ENCODE assay signal across 17 cellular contexts in genomic region chr4:128775916-128776315, GRCh38. TPM values are rescaled to one million over a fixed set of nuclear protein-coding genes. Genes with fewer than 3 reads are reported as not detected.
DNase-seq lines count a peak whose midpoint lies in the region; ATAC-seq, FAIRE-seq and TF ChIP-seq lines count a peak whose summit lies in the region.
"Had no signal": no experiment of that assay in that cellular context is flagged by ENCODE, and none has a peak within 500 bp of the region (broad histone marks: within the 10 kb centered on the region; RNA-seq: fewer than 3 reads in every experiment).

No MANE protein-coding gene starts in this region.

- H3K27ac Mint-ChIP-seq in astrocyte (ENCODE audit: unreplicated experiment), result peak overlapping the region; percentile 90

- no peaks in the 10 kb centered on the region for H3K27me3 Mint-ChIP-seq in astrocyte (ENCODE audit: low read depth, unreplicated experiment)

- no peak for ATAC-seq in GM18873 (IDR thresholded peaks at IDR 0.05; ENCODE audit: low FRiP score, unreplicated experiment)
- no peak for ATAC-seq in GM18498 (IDR thresholded peaks at IDR 0.05; ENCODE audit: unreplicated experiment)
- no peak for ATAC-seq in HG03457 (IDR thresholded peaks at IDR 0.05; ENCODE audit: unreplicated experiment)

- H2AFZ ChIP-seq in astrocyte (ENCODE audit: low read depth, low read length), result no peak overlapping the region
- H2AFZ ChIP-seq in osteoblast (ENCODE audit: low read length), result no peak overlapping the region

- POLR2A ChIA-PET in A673 (lab: Charles Lee; ENCODE audit: low non-redundant PET), result interaction anchor here (0.7 kb wide), 1 partner anchor 380 kb away, joined by 19 read pairs; no protein-coding TSS in a partner anchor
- POLR2A ChIA-PET in HEK293T (lab: Yijun Ruan, JAX), result no interaction called here

- CTCF ChIA-PET in A673 (lab: Charles Lee) (no interaction called here), HEK293T (lab: Yijun Ruan, JAX) (no interaction called here)

- H3K4me2 ChIP-seq in astrocyte (ENCODE audit: low read length) (peak overlapping the region; percentile 64), osteoblast (ENCODE audit: insufficient read depth, low read length) (no peak overlapping the region)

- H3K4me3 Mint-ChIP-seq in astrocyte (ENCODE audit: unreplicated experiment), result no peak overlapping the region

- no peak for FAIRE-seq in astrocyte (lab: Jason Lieb, UNC)
- FAIRE-seq: GM12892 had no signal

- H3K27me3 ChIP-seq in A673 (replicated peaks; ENCODE audit: insufficient read depth, low read depth, low read length, poor library complexity) (no peaks in the 10 kb centered on the region), astrocyte (ENCODE audit: insufficient read depth, low read length) (no peaks in the 10 kb centered on the region), osteoblast (ENCODE audit: insufficient read depth, low read length) (no peaks in the 10 kb centered on the region)
- H3K27me3 ChIP-seq: SJSA1 had no signal

- no peaks in the 10 kb centered on the region for H3K36me3 Mint-ChIP-seq in astrocyte (ENCODE audit: low read depth, unreplicated experiment)

- no TSS peak for BruUV-seq in A673 (replicated peaks; lab: Mats Ljungman, UMichigan)

- TF ChIP-seq CTCF in A673 (conservative IDR thresholded peaks at IDR 0.05; ENCODE audit: low read depth, low read length) (no peak), astrocyte (IDR thresholded peaks at IDR 0.05; ENCODE audit: insufficient read depth, low read depth, low read length) (no peak), osteoblast (IDR thresholded peaks at IDR 0.05; ENCODE audit: extremely low read depth, low read depth, low read length) (no peak), GM13977 (IDR thresholded peaks at IDR 0.05; ENCODE audit: extremely low read depth, insufficient read depth, missing control alignments) (no peak)

- H3K9me3 Mint-ChIP-seq in astrocyte (ENCODE audit: unreplicated experiment), result no peaks in the 10 kb centered on the region

- H3K9me3 ChIP-seq in A673 (ENCODE audit: low read depth, low read length, poor library complexity, severe bottlenecking) (no peaks in the 10 kb centered on the region), astrocyte (ENCODE audit: insufficient read depth, low read depth, low read length) (no peaks in the 10 kb centered on the region), osteoblast (ENCODE audit: low read depth, low read length) (no peaks in the 10 kb centered on the region)
- H3K9me3 ChIP-seq: SJSA1 had no signal

- DNase-seq in A673 (ENCODE audit: low spot score), result peak; percentile 67
- no peak for DNase-seq in HEK293T (ENCODE audit: extremely low spot score)
- DNase-seq in astrocyte (ENCODE audit: low read depth), result no peak
- peak; percentile 3 for DNase-seq in osteoblast (ENCODE audit: insufficient read length, low spot score, missing footprints)
- DNase-seq in GM13977 (ENCODE audit: low spot score), result no peak
- DNase-seq: DMS153; H7; KBM-7; MV-4-11; NK-92 treated with Interleukin-12 subunit alpha and Interleukin-12 subunit beta, amount 100 ng/mL, for 24 hours; RPMI8226 had no signal

- in situ Hi-C loops in GM13977 (cut with MboI; ENCODE audit: low pct_unique_long_range_greater_than_20kb, low sequenced_read_pairs, unreplicated experiment), result no loop called here

- no peaks in the 10 kb centered on the region for H3K79me2 ChIP-seq in astrocyte (ENCODE audit: insufficient read depth, low read length)
- no peaks in the 10 kb centered on the region for H3K79me2 ChIP-seq in osteoblast (ENCODE audit: insufficient read depth, low read length)

- H3K4me1 ChIP-seq in A673 (ENCODE audit: insufficient read depth, low read length, poor library complexity, severe bottlenecking) (peaks cover 16% of the 10 kb centered on the region), astrocyte (ENCODE audit: insufficient read depth, low read length) (peaks cover 7% of the 10 kb centered on the region), osteoblast (ENCODE audit: insufficient read depth, low read length) (peaks cover 12% of the 10 kb centered on the region)

- H4K20me1 ChIP-seq in astrocyte (ENCODE audit: insufficient read depth, low read length) (no peaks in the 10 kb centered on the region), osteoblast (ENCODE audit: insufficient read depth, low read length) (no peaks in the 10 kb centered on the region)

- H3K27ac ChIP-seq in A673 (ENCODE audit: low read depth, low read length, poor library complexity, severe bottlenecking), result no peak overlapping the region
- H3K27ac ChIP-seq in astrocyte (ENCODE audit: low read depth, low read length), result no peak overlapping the region
- H3K27ac ChIP-seq in osteoblast (ENCODE audit: low read depth, low read length), result no peak overlapping the region
- H3K27ac ChIP-seq: C4-2B, SJSA1 had no signal

- no peak overlapping the region for H3K9ac ChIP-seq in astrocyte (ENCODE audit: low read length)

- H3K36me3 ChIP-seq in A673 (ENCODE audit: insufficient read depth, low read length, poor library complexity, severe bottlenecking) (no peaks in the 10 kb centered on the region), astrocyte (ENCODE audit: insufficient read depth, low read length) (no peaks in the 10 kb centered on the region), osteoblast (ENCODE audit: insufficient read depth, low read length) (no peaks in the 10 kb centered on the region)
- H3K36me3 ChIP-seq: SJSA1 had no signal

- H3K4me3 ChIP-seq in A673 (ENCODE audit: low read depth, low read length, poor library complexity, severe bottlenecking) (no peak overlapping the region), astrocyte (ENCODE audit: insufficient read depth, low read depth, low read length) (no peak overlapping the region), osteoblast (ENCODE audit: insufficient read depth, low read length) (no peak overlapping the region)
- H3K4me3 ChIP-seq: SJSA1 had no signal

- intact Hi-C loops in A673 (cut with micrococcal nuclease; ENCODE audit: unreplicated experiment), result no loop called here

- peaks cover 19% of the 10 kb centered on the region for H3K4me1 Mint-ChIP-seq in astrocyte (ENCODE audit: low read depth, unreplicated experiment)

TF ChIP-seq in HEK293T, 16 proteins besides CTCF, POLR2A, EP300 and RAD21:
- TF ChIP-seq ZNF384 (IDR thresholded peaks at IDR 0.05) (0 out of 2 replicates have a peak, but pooled peaks have one; percentile 12), SP1 (IDR thresholded peaks at IDR 0.05) (no peak)

RNA-seq across cellular contexts. Expression of gene JADE1, which starts 33.6 kb away (rescaled TPM):
- 39.3 and 40.8 TPM in 2 replicates for total RNA-seq in A673 (2021)
- total RNA-seq in astrocyte, result 80.1 and 88.3 TPM in 2 replicates
- 25.3 and 26.4 TPM in 2 replicates for total RNA-seq in osteoblast

Comparison
In these comparisons a context has a peak if more than half of its experiments do, and no peak if none do; other contexts are left out.
1. DNase-seq: peak in A673 (single experiment) and osteoblast (single experiment); none in HEK293T (single experiment), astrocyte (single experiment) and GM13977 (single experiment).